ENCODE assay signal across 35 cellular contexts in genomic region chr1:172299515-172299914, GRCh38.
"Had no signal": no experiment of that assay in that cellular context is flagged by ENCODE, and none has a peak within 500 bp of the region (broad histone marks: within the 10 kb centered on the region; RNA-seq: fewer than 3 reads in every experiment).

No MANE protein-coding gene starts in this region.

- H3K27me3 ChIP-seq: MG63 had no signal

- DNase-seq: Karpas-422, Kasumi-1, MG63, MM.1S, MV-4-11, NCI-H1048, NCI-H1092, NCI-H1092 treated with DMSO at 0.1 percent for 48 hours, NCI-H1105, NCI-H1105 treated with DMSO at 0.1 percent for 48 hours, NCI-H1417, NCI-H1417 treated with DMSO at 0.1 percent for 48 hours, NCI-H1436, NCI-H1436 treated with DMSO at 0.1 percent for 48 hours, NCI-H146, NCI-H1694, NCI-H1694 treated with DMSO at 0.1 percent for 48 hours, NCI-H187, NCI-H187 treated with DMSO at 0.1 percent for 48 hours, NCI-H1930, NCI-H2029, NCI-H2029 treated with DMSO at 0.1 percent for 48 hours, NCI-H2081, NCI-H2081 treated with DMSO at 0.1 percent for 48 hours, NCI-H2107, NCI-H2171, NCI-H2171 treated with DMSO at 0.1 percent for 48 hours, NCI-H2227 treated with DMSO at 0.1 percent for 48 hours, NCI-H226, NCI-H345, NCI-H446, NCI-H446 treated with DMSO at 0.1 percent for 48 hours, NCI-H510A, NCI-H510A treated with DMSO at 0.1 percent for 48 hours, NCI-H524 had no signal

- H3K9me3 ChIP-seq: MG63 had no signal

- H3K4me3 ChIP-seq: MG63 had no signal

- H3K36me3 ChIP-seq: MG63 had no signal
